ENCODE assay signal across 1 cellular context in genomic region chr7:112160130-112160770, GRCh38.
A peak's percentile ranks its signal among the peaks of the same experiment; 100 is the strongest.
TF ChIP-seq lines count a peak whose summit lies in the region.

No MANE protein-coding gene starts in this region.

TF ChIP-seq in endothelial cell of umbilical vein, 7 proteins besides CTCF, POLR2A, EP300 and RAD21:
- TF ChIP-seq GATA2 (IDR thresholded peaks at IDR 0.05; ENCODE audit: insufficient read depth, insufficient read length, low read depth, low read length) (peak; percentile 88), MYC (IDR thresholded peaks at IDR 0.05; ENCODE audit: low read depth, low read length) (no peak), EZH2 (IDR thresholded peaks at IDR 0.05; ENCODE audit: borderline replicate concordance, low read depth, low read length, severe bottlenecking) (no peak), POLR2AphosphoS5 (IDR thresholded peaks at IDR 0.05; ENCODE audit: insufficient read depth, low read depth, low read length) (peak; percentile 67), FOS (IDR thresholded peaks at IDR 0.05; ENCODE audit: borderline replicate concordance, insufficient read depth, low read length) (peak; percentile 48)
